Comparison of ENCODE assay signal across 8 cellular contexts in the genomic region with DNA sequence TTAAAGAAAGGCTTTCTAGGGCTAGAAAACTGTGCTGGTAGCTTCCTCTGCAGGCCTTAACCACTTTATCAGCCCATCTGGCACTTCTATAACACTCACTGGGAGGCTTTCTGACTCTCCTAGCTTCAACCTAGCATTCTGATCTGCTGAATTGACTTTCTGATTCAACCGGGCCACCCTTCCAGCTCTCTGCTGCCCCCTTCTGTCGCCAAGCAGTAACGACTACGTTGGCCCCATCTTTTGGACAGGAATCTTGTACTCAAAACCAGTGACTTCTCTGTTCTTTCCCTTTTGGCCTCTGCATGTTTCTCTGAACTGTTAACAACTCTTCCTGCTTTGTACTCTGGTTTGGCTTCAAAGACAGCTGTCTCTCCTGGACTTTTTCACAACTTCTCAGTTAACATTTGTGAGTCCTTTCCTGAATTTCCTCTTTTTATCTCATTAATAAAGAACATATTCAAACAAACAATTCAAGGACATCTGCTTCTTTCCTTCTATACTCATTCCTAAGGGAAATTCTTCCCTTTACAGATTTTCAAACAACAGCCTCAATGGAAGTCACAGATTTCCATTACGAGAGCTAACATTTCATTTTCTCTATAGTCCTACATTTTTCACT. TPM values are rescaled to one million over a fixed set of nuclear protein-coding genes. Genes with fewer than 3 reads are reported as not detected.
DNase-seq lines count a peak whose midpoint lies in the region; ATAC-seq and TF ChIP-seq lines count a peak whose summit lies in the region.

No MANE protein-coding gene starts in this region.

- no peak overlapping the region for H3K27ac Mint-ChIP-seq in activated CD4-positive, alpha-beta T cell treated with anti-CD3 and anti-CD28 coated beads for 36 hours

- H3K9me3 Mint-ChIP-seq in activated CD4-positive, alpha-beta T cell treated with anti-CD3 and anti-CD28 coated beads for 36 hours (ENCODE audit: low read depth): no peaks in the 10 kb centered on the region

- TF ChIP-seq POLR2A in right lobe of liver (IDR thresholded peaks at IDR 0.05): no peak

- POLR2A ChIA-PET in activated CD4-positive, alpha-beta T cell treated with anti-CD3 and anti-CD28 coated beads for 36 hours (lab: Charles Lee): interaction anchor here (0.8 kb wide), 1 partner anchor 19 kb away, joined by 3 read pairs; no protein-coding TSS in a partner anchor

- TF ChIP-seq CTCF in colonic mucosa (IDR thresholded peaks at IDR 0.05) (peak; percentile 90), right lobe of liver (IDR thresholded peaks at IDR 0.05) (peak; percentile 81 to 92 (median 90))

- peaks cover 12% of the 10 kb centered on the region for H3K27me3 Mint-ChIP-seq in activated CD4-positive, alpha-beta T cell treated with anti-CD3 and anti-CD28 coated beads for 36 hours

- DNase-seq in AML-193 (lab: John Stamatoyannopoulos, UW) (peak; percentile 50 to 56), NCI-H446 (lab: John Stamatoyannopoulos, UW) (peak; percentile 61 to 80), colonic mucosa (peak; percentile 76), right lobe of liver (peak; percentile 63 to 67 (median 66))
- DNase-seq in activated CD4-positive, alpha-beta T cell treated with anti-CD3 and anti-CD28 coated beads for 36 hours: peak; percentile 79
- peak; percentile 28 to 51 (median 40) for DNase-seq in stimulated activated CD4-positive, alpha-beta T cell treated with anti-CD3 and anti-CD28 coated beads, TNF-alpha, amount 100 ng/mL, for 48 hours (ENCODE audit: low read depth in 3 of 3)

- H3K4me1 ChIP-seq in colonic mucosa (no peaks in the 10 kb centered on the region), right lobe of liver (no peaks in the 10 kb centered on the region)

- H3K9me3 ChIP-seq in colonic mucosa (no peaks in the 10 kb centered on the region), right lobe of liver (no peaks in the 10 kb centered on the region)

- ATAC-seq in GM18867 (IDR thresholded peaks at IDR 0.05; ENCODE audit: unreplicated experiment): peak; percentile 86
- peak; percentile 79 for ATAC-seq in HG03095 (IDR thresholded peaks at IDR 0.05; ENCODE audit: unreplicated experiment)
- ATAC-seq in activated CD4-positive, alpha-beta T cell treated with anti-CD3 and anti-CD28 coated beads for 36 hours: peak; percentile 84
- peak; percentile 95 to 99 (median 98) for ATAC-seq in right lobe of liver

- intact Hi-C loops in activated CD4-positive, alpha-beta T cell treated with anti-CD3 and anti-CD28 coated beads for 36 hours (cut with DNase I, micrococcal nuclease): loop anchor here (1.0 to 2.0 kb wide), 3 partner anchors 59 to 643 kb away; no protein-coding TSS in a partner anchor
- intact Hi-C loops in colonic mucosa (cut with DNase I): loop anchor here (5.0 kb wide), 2 partner anchors 57 to 147 kb away; no protein-coding TSS in a partner anchor
- intact Hi-C loops in right lobe of liver (cut with DNase I): no loop called here

- 13% methylated on average over 5 of the region's 5 CpGs for WGBS in right lobe of liver (ENCODE audit: insufficient coverage, low coverage, low lambda C conversion rate, missing lambda C conversion rate)

- H3K27ac ChIP-seq in colonic mucosa (no peak overlapping the region), right lobe of liver (no peak overlapping the region)

- H3K27me3 ChIP-seq in colonic mucosa (no peaks in the 10 kb centered on the region), right lobe of liver (no peaks in the 10 kb centered on the region)

- H3K4me3 ChIP-seq in colonic mucosa: no peak overlapping the region
- H3K4me3 ChIP-seq in right lobe of liver: no peak overlapping the region

- H3K4me3 Mint-ChIP-seq in activated CD4-positive, alpha-beta T cell treated with anti-CD3 and anti-CD28 coated beads for 36 hours: no peak overlapping the region

- H3K36me3 ChIP-seq in colonic mucosa: no peaks in the 10 kb centered on the region
- H3K36me3 ChIP-seq in right lobe of liver: no peaks in the 10 kb centered on the region

- H3K9ac ChIP-seq in colonic mucosa (ENCODE audit: low read depth in 2 of 2, low read length in 2 of 2): no peak overlapping the region

- CTCF ChIA-PET in activated CD4-positive, alpha-beta T cell treated with anti-CD3 and anti-CD28 coated beads for 36 hours (lab: Charles Lee): interaction anchor here (0.6 to 8.9 kb wide), 38 partner anchors 10 to 650 kb away, joined by 3 to 126 read pairs (median 4); a partner anchor contains a TSS

- H3K4me1 Mint-ChIP-seq in activated CD4-positive, alpha-beta T cell treated with anti-CD3 and anti-CD28 coated beads for 36 hours: no peaks in the 10 kb centered on the region

- H3K36me3 Mint-ChIP-seq in activated CD4-positive, alpha-beta T cell treated with anti-CD3 and anti-CD28 coated beads for 36 hours (ENCODE audit: low read depth): no peaks in the 10 kb centered on the region

RNA-seq across cellular contexts. Expression of a gene that starts 43.9 kb away (rescaled TPM):
- 1 to 10 TPM; 7.6 to 7.8 TPM for total RNA-seq in activated CD4-positive, alpha-beta T cell treated with anti-CD3 and anti-CD28 coated beads for 36 hours
- total RNA-seq in colonic mucosa: 10 to 100 TPM; 36.4 to 54.8 TPM
- 10 to 100 TPM in 2 of 6 experiments, 1 to 10 TPM in 4; 3.9 to 17.0 (median 8.0) TPM for total RNA-seq in right lobe of liver

Comparison
In these comparisons a context has a peak if more than half of its experiments do, and no peak if none do; other contexts are left out.
1. intact Hi-C loops: an anchor here in activated CD4-positive, alpha-beta T cell treated with anti-CD3 and anti-CD28 coated beads for 36 hours (1.0 to 2.0 kb wide) and colonic mucosa (5.0 kb wide); none called in right lobe of liver.